In genomic region chr2:198657520-198658121, GRCh38 we compare ENCODE assay signal across 1 cellular context.
TF ChIP-seq lines count a peak whose summit lies in the region.

No MANE protein-coding gene starts in this region.

TF ChIP-seq in HepG2, 621 proteins besides CTCF, POLR2A, EP300 and RAD21 (continued from another document):
- no peak for TF ChIP-seq MLXIP (CRISPR knock-in tag; IDR thresholded peaks at IDR 0.05; ENCODE audit: borderline replicate concordance)
- no peak for TF ChIP-seq RBAK (CRISPR knock-in tag; IDR thresholded peaks at IDR 0.05)
- no peak for TF ChIP-seq RFX3 (CRISPR knock-in tag; IDR thresholded peaks at IDR 0.05)
- peak; percentile 46; the same call in 1 of the 2 replicates for TF ChIP-seq STAG1 (CRISPR knock-in tag; IDR thresholded peaks at IDR 0.05)
- TF ChIP-seq ZBTB14 (CRISPR knock-in tag; IDR thresholded peaks at IDR 0.05): no peak
